In the genomic region with DNA sequence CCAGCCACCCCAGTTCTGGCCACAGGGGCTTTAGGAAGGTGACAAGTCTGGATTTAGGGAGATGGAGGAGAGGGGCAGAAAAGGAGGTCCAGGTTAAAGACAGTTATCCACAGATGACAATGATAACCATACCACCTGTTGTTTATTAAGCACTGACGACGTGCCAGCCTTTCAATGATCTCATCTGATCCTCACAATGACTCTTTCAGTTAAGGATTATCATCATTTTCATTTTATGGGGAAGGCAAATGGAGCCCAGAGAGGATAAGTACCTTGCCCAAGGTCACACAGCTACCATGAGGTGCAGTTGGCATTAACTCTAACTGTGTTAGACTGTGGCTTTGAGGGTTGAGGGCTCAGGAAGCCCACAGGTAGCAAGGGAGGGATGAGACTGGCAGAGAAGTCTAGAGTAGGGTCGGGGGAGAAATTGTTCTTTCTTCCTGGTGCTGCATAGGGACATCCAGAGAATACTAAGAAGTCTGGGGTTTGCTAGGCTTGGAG, we compare ENCODE assay signal across 8 cellular contexts. TPM values are rescaled to one million over a fixed set of nuclear protein-coding genes. Genes with fewer than 3 reads are reported as not detected.
DNase-seq lines count a peak whose midpoint lies in the region; ATAC-seq, FAIRE-seq and TF ChIP-seq lines count a peak whose summit lies in the region.

No MANE protein-coding gene starts in this region.

- H3K4me1 ChIP-seq in left lung = peaks cover 21 to 51% of the 10 kb centered on the region in 2 donors
- H3K4me1 ChIP-seq in tibial artery = peaks cover 0 to 17% (median 12%) of the 10 kb centered on the region in 4 donors

- H3K4me3 Mint-ChIP-seq in activated naive CD4-positive, alpha-beta T cell treated with anti-CD3 and anti-CD28 coated beads for 36 hours = peak overlapping the region; percentile 30
- H3K4me3 Mint-ChIP-seq in activated naive CD8-positive, alpha-beta T cell treated with anti-CD3 and anti-CD28 coated beads for 36 hours = peak overlapping the region; percentile 57

- H3K36me3 Mint-ChIP-seq in activated naive CD4-positive, alpha-beta T cell treated with anti-CD3 and anti-CD28 coated beads for 36 hours (ENCODE audit: low read depth) = no peaks in the 10 kb centered on the region
- H3K36me3 Mint-ChIP-seq in activated naive CD8-positive, alpha-beta T cell treated with anti-CD3 and anti-CD28 coated beads for 36 hours = no peaks in the 10 kb centered on the region

- TF ChIP-seq CTCF in left lung (IDR thresholded peaks at IDR 0.05) (no peak), tibial artery (IDR thresholded peaks at IDR 0.05) (no peak)

- peak overlapping the region; percentile 92 for H3K27ac Mint-ChIP-seq in activated naive CD4-positive, alpha-beta T cell treated with anti-CD3 and anti-CD28 coated beads for 36 hours
- peak overlapping the region; percentile 93 for H3K27ac Mint-ChIP-seq in activated naive CD8-positive, alpha-beta T cell treated with anti-CD3 and anti-CD28 coated beads for 36 hours

- no peaks in the 10 kb centered on the region for H3K27me3 ChIP-seq in left lung
- no peaks in the 10 kb centered on the region for H3K27me3 ChIP-seq in tibial artery

- H3K27ac ChIP-seq in left lung = peak overlapping the region; percentile 83 to 84
- peak overlapping the region; percentile 59 to 69 for H3K27ac ChIP-seq in tibial artery

- no peaks in the 10 kb centered on the region for H3K36me3 ChIP-seq in left lung
- H3K36me3 ChIP-seq in tibial artery = no peaks in the 10 kb centered on the region

- intact Hi-C loops in activated naive CD4-positive, alpha-beta T cell treated with anti-CD3 and anti-CD28 coated beads for 36 hours (cut with micrococcal nuclease) = loop anchor here (1.0 kb wide), 5 partner anchors 7 to 93 kb away; a partner anchor contains a TSS
- intact Hi-C loops in left lung (cut with DNase I) = no loop called here
- intact Hi-C loops in tibial artery (cut with DNase I; ENCODE audit: low total_unique reads) = no loop called here

- no peak for FAIRE-seq in GM12891 (lab: Jason Lieb, UNC)

- no peaks in the 10 kb centered on the region for H3K27me3 Mint-ChIP-seq in activated naive CD4-positive, alpha-beta T cell treated with anti-CD3 and anti-CD28 coated beads for 36 hours (ENCODE audit: low read depth)
- no peaks in the 10 kb centered on the region for H3K27me3 Mint-ChIP-seq in activated naive CD8-positive, alpha-beta T cell treated with anti-CD3 and anti-CD28 coated beads for 36 hours

- H3K9me3 Mint-ChIP-seq in activated naive CD4-positive, alpha-beta T cell treated with anti-CD3 and anti-CD28 coated beads for 36 hours = no peaks in the 10 kb centered on the region
- H3K9me3 Mint-ChIP-seq in activated naive CD8-positive, alpha-beta T cell treated with anti-CD3 and anti-CD28 coated beads for 36 hours = no peaks in the 10 kb centered on the region

- no peak for TF ChIP-seq POLR2A in GM12891 (IDR thresholded peaks at IDR 0.05; ENCODE audit: low read depth, low read length)

- H3K4me3 ChIP-seq in left lung (no peak overlapping the region), tibial artery (no peak overlapping the region)

- peak; percentile 48 for DNase-seq in activated naive CD4-positive, alpha-beta T cell treated with anti-CD3 and anti-CD28 coated beads for 36 hours
- no peak for DNase-seq in activated naive CD4-positive, alpha-beta T cell treated with Interleukin-2 at 50 U/mL for 16 hours
- no peak for DNase-seq in activated naive CD8-positive, alpha-beta T cell treated with anti-CD3 and anti-CD28 coated beads for 36 hours
- no peak for DNase-seq in left lung
- DNase-seq in tibial artery = no peak
- no peak for DNase-seq in GM12891 (ENCODE audit: insufficient read length, low spot score)

- H3K9me3 ChIP-seq in left lung = no peaks in the 10 kb centered on the region
- H3K9me3 ChIP-seq in tibial artery = no peaks in the 10 kb centered on the region

- ATAC-seq in left lung = no peak
- no peak for ATAC-seq in GM19452 (IDR thresholded peaks at IDR 0.05; ENCODE audit: unreplicated experiment)
- ATAC-seq in GM18868 (IDR thresholded peaks at IDR 0.05; ENCODE audit: unreplicated experiment) = no peak

- H3K4me1 Mint-ChIP-seq in activated naive CD4-positive, alpha-beta T cell treated with anti-CD3 and anti-CD28 coated beads for 36 hours (ENCODE audit: low read depth) = peaks cover 33% of the 10 kb centered on the region
- H3K4me1 Mint-ChIP-seq in activated naive CD8-positive, alpha-beta T cell treated with anti-CD3 and anti-CD28 coated beads for 36 hours = peaks cover 28% of the 10 kb centered on the region

- CTCF ChIA-PET in activated naive CD4-positive, alpha-beta T cell treated with anti-CD3 and anti-CD28 coated beads for 36 hours (lab: Charles Lee) = interaction anchor here (0.5 to 1.7 kb wide), 8 partner anchors 10 to 93 kb away, joined by 3 to 5 read pairs (median 4); no protein-coding TSS in a partner anchor

TF ChIP-seq in GM12891, 5 proteins besides CTCF, POLR2A, EP300 and RAD21:
- TF ChIP-seq TAF1 (IDR thresholded peaks at IDR 0.05; ENCODE audit: low read depth, low read length) (no peak), POU2F2 (IDR thresholded peaks at IDR 0.05; ENCODE audit: low read depth, low read length) (no peak)
TF ChIP-seq in GM12891: peak in this region for 0.

RNA-seq across cellular contexts. Expression of a gene that starts 21.5 kb away (rescaled TPM):
- 10 to 100 TPM; 78.4 to 86.6 TPM for total RNA-seq in activated naive CD4-positive, alpha-beta T cell treated with anti-CD3 and anti-CD28 coated beads for 36 hours
- 10 to 100 TPM; 80.2 to 80.3 TPM for total RNA-seq in activated naive CD8-positive, alpha-beta T cell treated with anti-CD3 and anti-CD28 coated beads for 36 hours
- total RNA-seq in left lung = 10 to 100 TPM; 36.8 to 51.1 TPM
- 19.6 TPM for polyA plus RNA-seq in GM12891 (2012; ENCODE audit: low read depth, missing spikeins)
